23 cellular contexts compared by ENCODE assay signal in the genomic region with DNA sequence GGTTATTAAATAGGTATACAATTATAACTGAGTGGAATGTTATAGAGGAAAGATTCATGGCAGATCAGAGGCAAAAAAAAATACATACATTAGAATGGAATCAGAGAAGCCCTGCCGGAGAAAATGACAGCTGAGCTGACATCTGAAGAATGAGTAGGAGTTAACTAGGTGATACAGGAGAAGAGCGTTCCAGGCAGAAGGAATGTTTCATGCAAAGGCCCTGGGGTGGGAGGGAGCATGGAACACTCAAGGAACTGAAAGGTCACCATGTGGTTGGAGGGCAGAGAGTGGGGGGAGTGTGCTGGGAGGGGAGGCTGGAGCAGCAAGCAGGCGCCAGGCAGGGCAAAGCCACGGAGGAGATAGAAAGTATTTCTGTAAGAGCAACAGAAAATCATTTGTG. TPM values are rescaled to one million over a fixed set of nuclear protein-coding genes. Genes with fewer than 3 reads are reported as not detected.
"Had no signal": no experiment of that assay in that cellular context is flagged by ENCODE, and none has a peak within 500 bp of the region (broad histone marks: within the 10 kb centered on the region; RNA-seq: fewer than 3 reads in every experiment).

No MANE protein-coding gene starts in this region.

- H3K27ac Mint-ChIP-seq: immature natural killer cell; naive thymus-derived CD8-positive, alpha-beta T cell had no signal

- H3K4me1 Mint-ChIP-seq: immature natural killer cell; naive thymus-derived CD8-positive, alpha-beta T cell had no signal

- DNase-seq: effector memory CD4-positive, alpha-beta T cell; esophagus squamous epithelium; foreskin fibroblast; glutamatergic neuron; immature natural killer cell; left colon; mammary epithelial cell; mucosa of descending colon; naive thymus-derived CD8-positive, alpha-beta T cell; posterior cingulate gyrus; sigmoid colon; stimulated activated naive CD4-positive, alpha-beta T cell; stomach; substantia nigra; transverse colon had no signal

- H3K4me3 Mint-ChIP-seq: immature natural killer cell; naive thymus-derived CD8-positive, alpha-beta T cell had no signal

RNA-seq across cellular contexts. Expression of gene CDK5R2, which starts 31.6 kb away (rescaled TPM):
- total RNA-seq: esophagus squamous epithelium; lower leg skin; mesenteric fat pad; naive thymus-derived CD8-positive, alpha-beta T cell; osteoblast; pulmonary artery endothelial cell; right atrium auricular region; thoracic aorta; ureter had no signal

RNA-seq across cellular contexts. Expression of gene WNT10A, which starts 47.2 kb away (rescaled TPM):
- total RNA-seq: gastroesophageal sphincter, mesenteric fat pad, osteoblast, pulmonary artery endothelial cell, sigmoid colon had no signal

RNA-seq across cellular contexts. Expression of gene FEV, which starts 57.1 kb away (rescaled TPM):
- total RNA-seq: gastroesophageal sphincter; lower leg skin; mammary epithelial cell; mesenteric fat pad; naive thymus-derived CD8-positive, alpha-beta T cell; osteoblast; pulmonary artery endothelial cell; right atrium auricular region; thoracic aorta; ureter had no signal
